8 cellular contexts compared by ENCODE assay signal in genomic region chr2:157777425-157777824, GRCh38.
DNase-seq lines count a peak whose midpoint lies in the region; ATAC-seq, FAIRE-seq and TF ChIP-seq lines count a peak whose summit lies in the region.

No MANE protein-coding gene starts in this region.

- TF ChIP-seq CTCF in A673 (conservative IDR thresholded peaks at IDR 0.05; ENCODE audit: low read depth, low read length) (peak; percentile 75), GM10266 (IDR thresholded peaks at IDR 0.05; ENCODE audit: control insufficient read depth, insufficient read depth, low read depth, missing control alignments) (peak; percentile 46), foreskin keratinocyte (conservative IDR thresholded peaks at IDR 0.05) (peak; percentile 85)

- H3K4me1 Mint-ChIP-seq in activated T-helper 1 cell treated with anti-CD3 and anti-CD28 coated beads, Interleukin-12 subunit alpha, Interleukin-12 subunit beta, Interleukin-2, Interleukin-4 antibody, amounts not matched to agents 30 ng/mL and 10 ng/mL and 1 ng/mL, durations not matched to agents 14 hours and 24 hours and 36 hours (ENCODE audit: low read depth), result peaks cover 30% of the 10 kb centered on the region

- no peak overlapping the region for H3K4me3 ChIP-seq in A673 (ENCODE audit: low read depth, low read length, poor library complexity, severe bottlenecking)
- no peak overlapping the region for H3K4me3 ChIP-seq in small intestine (ENCODE audit: low read depth in 1 of 2, low read length in 2 of 2)

- POLR2A ChIA-PET in A673 (lab: Charles Lee; ENCODE audit: low non-redundant PET), result no interaction called here

- peaks cover 54% of the 10 kb centered on the region for H3K36me3 Mint-ChIP-seq in activated T-helper 1 cell treated with anti-CD3 and anti-CD28 coated beads, Interleukin-12 subunit alpha, Interleukin-12 subunit beta, Interleukin-2, Interleukin-4 antibody, amounts not matched to agents 30 ng/mL and 10 ng/mL and 1 ng/mL, durations not matched to agents 14 hours and 24 hours and 36 hours (ENCODE audit: low read depth)

- WGBS in small intestine, 3 donors, result 67 to 71% (median 70%) methylated on average over 4 of the region's 4 CpGs

- DNase-seq in A673 (ENCODE audit: low spot score) (peak; percentile 70), GM10266 (ENCODE audit: extremely low spot score) (peak; percentile 28), NCI-H748 (lab: John Stamatoyannopoulos, UW; ENCODE audit: unreplicated experiment) (peak; percentile 62), foreskin keratinocyte (no peak), small intestine (peak; percentile 52)
- DNase-seq in activated T-helper 1 cell treated with anti-CD3 and anti-CD28 coated beads, Interleukin-12 subunit alpha, Interleukin-12 subunit beta, Interleukin-2, Interleukin-4 antibody, amounts not matched to agents 30 ng/mL and 10 ng/mL and 1 ng/mL, durations not matched to agents 14 hours and 24 hours and 36 hours (ENCODE audit: low spot score), result peak; percentile 19

- no peak for ATAC-seq in foreskin keratinocyte
- ATAC-seq in GM18907 (IDR thresholded peaks at IDR 0.05; ENCODE audit: unreplicated experiment), result no peak
- ATAC-seq in HG03280 (IDR thresholded peaks at IDR 0.05; ENCODE audit: unreplicated experiment), result no peak

- peak; percentile 91 for FAIRE-seq in small intestine (lab: Jason Lieb, UNC)

- no peaks in the 10 kb centered on the region for H3K9me3 Mint-ChIP-seq in activated T-helper 1 cell treated with anti-CD3 and anti-CD28 coated beads, Interleukin-12 subunit alpha, Interleukin-12 subunit beta, Interleukin-2, Interleukin-4 antibody, amounts not matched to agents 30 ng/mL and 10 ng/mL and 1 ng/mL, durations not matched to agents 14 hours and 24 hours and 36 hours

- no peaks in the 10 kb centered on the region for H3K27me3 ChIP-seq in A673 (replicated peaks; ENCODE audit: insufficient read depth, low read depth, low read length, poor library complexity)
- no peaks in the 10 kb centered on the region for H3K27me3 ChIP-seq in foreskin keratinocyte
- no peaks in the 10 kb centered on the region for H3K27me3 ChIP-seq in small intestine (ENCODE audit: control insufficient read depth in 2 of 2, insufficient read depth in 2 of 2, low read length in 2 of 2)

- no peak overlapping the region for H3K27ac Mint-ChIP-seq in activated T-helper 1 cell treated with anti-CD3 and anti-CD28 coated beads, Interleukin-12 subunit alpha, Interleukin-12 subunit beta, Interleukin-2, Interleukin-4 antibody, amounts not matched to agents 30 ng/mL and 10 ng/mL and 1 ng/mL, durations not matched to agents 14 hours and 24 hours and 36 hours

- no TSS peak for BruUV-seq in A673 (replicated peaks; lab: Mats Ljungman, UMichigan)

- CTCF ChIA-PET in A673 (lab: Charles Lee), result interaction anchor here (0.6 to 0.8 kb wide), 2 partner anchors 99 to 124 kb away, joined by 3 to 4 read pairs; no protein-coding TSS in a partner anchor

- no peak overlapping the region for H3K4me3 Mint-ChIP-seq in activated T-helper 1 cell treated with anti-CD3 and anti-CD28 coated beads, Interleukin-12 subunit alpha, Interleukin-12 subunit beta, Interleukin-2, Interleukin-4 antibody, amounts not matched to agents 30 ng/mL and 10 ng/mL and 1 ng/mL, durations not matched to agents 14 hours and 24 hours and 36 hours

- intact Hi-C loops in A673 (cut with micrococcal nuclease; ENCODE audit: unreplicated experiment), result loop anchor here (1.0 to 10.0 kb wide), 4 partner anchors 233 to 975 kb away; no protein-coding TSS in a partner anchor
- intact Hi-C loops in activated T-helper 1 cell treated with anti-CD3 and anti-CD28 coated beads, Interleukin-12 subunit alpha, Interleukin-12 subunit beta, Interleukin-2, Interleukin-4 antibody, amounts not matched to agents 30 ng/mL and 10 ng/mL and 1 ng/mL, durations not matched to agents 14 hours and 24 hours and 36 hours (cut with micrococcal nuclease), result loop anchor here (1.0 to 2.0 kb wide), 4 partner anchors 233 to 475 kb away; no protein-coding TSS in a partner anchor

- H3K4me1 ChIP-seq in A673 (ENCODE audit: insufficient read depth, low read length, poor library complexity, severe bottlenecking) (peaks cover 27% of the 10 kb centered on the region), foreskin keratinocyte (no peaks in the 10 kb centered on the region), small intestine (ENCODE audit: control insufficient read depth in 2 of 2, insufficient read depth in 1 of 2, low read depth in 1 of 2, low read length in 1 of 2) (peaks cover 0 to 6% of the 10 kb centered on the region in 2 donors)

- no peak overlapping the region for H3K27ac ChIP-seq in A673 (ENCODE audit: low read depth, low read length, poor library complexity, severe bottlenecking)
- no peak overlapping the region for H3K27ac ChIP-seq in foreskin keratinocyte
- no peak overlapping the region for H3K27ac ChIP-seq in small intestine (ENCODE audit: low read depth in 1 of 2, low read length in 1 of 2)

- H3K9me3 ChIP-seq in A673 (ENCODE audit: low read depth, low read length, poor library complexity, severe bottlenecking) (no peaks in the 10 kb centered on the region), small intestine (ENCODE audit: control insufficient read depth, low read depth) (no peaks in the 10 kb centered on the region)

- no peaks in the 10 kb centered on the region for H3K27me3 Mint-ChIP-seq in activated T-helper 1 cell treated with anti-CD3 and anti-CD28 coated beads, Interleukin-12 subunit alpha, Interleukin-12 subunit beta, Interleukin-2, Interleukin-4 antibody, amounts not matched to agents 30 ng/mL and 10 ng/mL and 1 ng/mL, durations not matched to agents 14 hours and 24 hours and 36 hours (ENCODE audit: insufficient read depth)

- H3K36me3 ChIP-seq in A673 (ENCODE audit: insufficient read depth, low read length, poor library complexity, severe bottlenecking) (peaks cover 6% of the 10 kb centered on the region), small intestine (ENCODE audit: control insufficient read depth in 2 of 2, insufficient read depth in 2 of 2, low read length in 2 of 2) (peaks cover 2 to 9% of the 10 kb centered on the region in 2 donors)

Comparison
In these comparisons a context has a peak if more than half of its experiments do, and no peak if none do; other contexts are left out.
1. DNase-seq: peak in A673 (single experiment), GM10266 (single experiment), NCI-H748 (single experiment), activated T-helper 1 cell treated with anti-CD3 and anti-CD28 coated beads, Interleukin-12 subunit alpha, Interleukin-12 subunit beta, Interleukin-2, Interleukin-4 antibody, amounts not matched to agents 30 ng/mL and 10 ng/mL and 1 ng/mL, durations not matched to agents 14 hours and 24 hours and 36 hours (single experiment) and small intestine (single experiment); none in foreskin keratinocyte (0 of 2).
2. Peak in every context shown above with its lines, with median percentiles within 50 percentile points of each other: CTCF ChIP-seq.